ENCODE assay signal across 29 cellular contexts in the genomic region with DNA sequence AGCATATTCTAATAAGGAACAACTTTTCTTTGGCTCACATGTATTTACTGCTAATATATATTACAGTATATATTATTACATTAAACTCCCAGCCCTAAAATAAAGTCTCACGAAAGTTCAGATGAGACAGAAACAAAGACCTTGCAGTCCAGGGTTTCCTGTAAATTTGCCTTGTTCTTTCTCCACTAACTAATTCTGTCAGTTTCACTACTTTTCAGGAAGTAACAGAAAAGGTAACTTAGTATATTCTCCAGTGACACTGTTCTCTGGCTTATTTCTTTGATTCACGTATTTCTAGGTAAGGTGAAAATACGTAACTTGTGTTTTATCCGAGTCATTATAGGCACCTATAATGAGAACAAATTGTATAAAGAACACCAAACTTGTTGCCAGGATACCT.
"Had no signal": no experiment of that assay in that cellular context is flagged by ENCODE, and none has a peak within 500 bp of the region (broad histone marks: within the 10 kb centered on the region; RNA-seq: fewer than 3 reads in every experiment).

No MANE protein-coding gene starts in this region.

- H3K27me3 ChIP-seq: brain microvascular endothelial cell, stomach, thyroid gland, upper lobe of left lung, vagina had no signal

- H3K4me1 ChIP-seq: parathyroid adenoma, thyroid gland, vagina had no signal

- H3K4me3 Mint-ChIP-seq: activated CD4-positive, alpha-beta T cell treated with anti-CD3 and anti-CD28 coated beads for 36 hours; naive thymus-derived CD4-positive, alpha-beta T cell; stimulated activated naive B cell treated with anti-CD40 and anti-IgM and Interleukin-4, amounts not matched to agents 10 μg/mL and 1 μg/mL and 100 μg/mL, for 72 hours had no signal

- H3K27me3 Mint-ChIP-seq: activated CD4-positive, alpha-beta T cell treated with anti-CD3 and anti-CD28 coated beads for 36 hours; naive thymus-derived CD4-positive, alpha-beta T cell; stimulated activated naive B cell treated with anti-CD40 and anti-IgM and Interleukin-4, amounts not matched to agents 10 μg/mL and 1 μg/mL and 100 μg/mL, for 72 hours had no signal

- FAIRE-seq: astrocyte, kidney had no signal

- ATAC-seq: activated CD4-positive, alpha-beta T cell treated with anti-CD3 and anti-CD28 coated beads for 36 hours; esophagus mucosa; left colon; naive thymus-derived CD4-positive, alpha-beta T cell; stimulated activated naive B cell treated with anti-CD40 and anti-IgM and Interleukin-4, amounts not matched to agents 10 μg/mL and 1 μg/mL and 100 μg/mL, for 72 hours had no signal

- H3K9ac ChIP-seq: parathyroid adenoma had no signal

- H2AFZ ChIP-seq: parathyroid adenoma had no signal

- H3K9me3 ChIP-seq: stomach, thyroid gland, upper lobe of left lung, vagina had no signal

- H3K27ac Mint-ChIP-seq: activated CD4-positive, alpha-beta T cell treated with anti-CD3 and anti-CD28 coated beads for 36 hours; stimulated activated naive B cell treated with anti-CD40 and anti-IgM and Interleukin-4, amounts not matched to agents 10 μg/mL and 1 μg/mL and 100 μg/mL, for 72 hours had no signal

- H3K36me3 ChIP-seq: brain microvascular endothelial cell, stomach, thyroid gland, upper lobe of left lung, vagina had no signal

- H3K4me3 ChIP-seq: psoas muscle, stomach, thyroid gland, upper lobe of left lung, vagina had no signal

- H3K27ac ChIP-seq: brain microvascular endothelial cell, parathyroid adenoma, psoas muscle, thyroid gland, upper lobe of left lung, vagina had no signal

- DNase-seq: activated CD4-positive, alpha-beta T cell treated with anti-CD3 and anti-CD28 coated beads for 36 hours; activated CD4-positive, alpha-beta T cell treated with anti-CD3 and anti-CD28 coated beads, Interleukin-2, amount 50 U/mL, for 48 hours; activated CD4-positive, CD25-positive, alpha-beta regulatory T cell; activated CD8-positive, alpha-beta memory T cell treated with anti-CD3 and anti-CD28 coated beads for 24 hours; activated gamma-delta T cell; activated naive CD4-positive, alpha-beta T cell treated with anti-CD3 and anti-CD28 coated beads, Interleukin-2, amount 50 U/mL, for 16 hours; amniotic stem cell; brain microvascular endothelial cell; caudate nucleus; cortex of kidney; foreskin fibroblast; head of caudate nucleus; hippocampal formation; kidney; left colon; midbrain; naive thymus-derived CD4-positive, alpha-beta T cell; nucleus accumbens; psoas muscle; stimulated activated CD4-positive, alpha-beta T cell treated with anti-CD3 and anti-CD28 coated beads, Interleukin-15, amount 100 ng/mL, for 24 hours; stimulated activated CD4-positive, alpha-beta T cell treated with anti-CD3 and anti-CD28 coated beads, Interleukin-2, amount 100 ng/mL, for 24 hours; stimulated activated naive B cell treated with anti-CD40 and anti-IgM and Interleukin-4, amounts not matched to agents 10 μg/mL and 1 μg/mL and 100 μg/mL, for 72 hours; stomach; thyroid gland; upper lobe of left lung had no signal
